8 cellular contexts compared by ENCODE assay signal in genomic region chr18:43271593-43272432, GRCh38. TPM values are rescaled to one million over a fixed set of nuclear protein-coding genes. Genes with fewer than 3 reads are reported as not detected.
DNase-seq lines count a peak whose midpoint lies in the region; ATAC-seq and TF ChIP-seq lines count a peak whose summit lies in the region.

No MANE protein-coding gene starts in this region.

- no peaks in the 10 kb centered on the region for H3K4me1 Mint-ChIP-seq in CD4-positive, CD25-positive, alpha-beta regulatory T cell
- H3K4me1 Mint-ChIP-seq in activated CD4-positive, alpha-beta memory T cell treated with anti-CD3 and anti-CD28 coated beads for 36 hours (ENCODE audit: low read depth): no peaks in the 10 kb centered on the region

- CTCF ChIA-PET in activated CD4-positive, alpha-beta memory T cell treated with anti-CD3 and anti-CD28 coated beads for 36 hours (lab: Charles Lee): interaction anchor here (0.6 to 5.7 kb wide), 8 partner anchors 13 to 1218 kb away, joined by 3 to 86 read pairs (median 4); no protein-coding TSS in a partner anchor

- ATAC-seq in CD4-positive, CD25-positive, alpha-beta regulatory T cell (ENCODE audit: low read depth in 2 of 2): no peak
- ATAC-seq in GM18505 (IDR thresholded peaks at IDR 0.05; ENCODE audit: unreplicated experiment) (peak; percentile 78), HG02973 (IDR thresholded peaks at IDR 0.05; ENCODE audit: unreplicated experiment) (peak; percentile 82), right lobe of liver (peak; percentile 54 to 78 (median 74)), omental fat pad (ENCODE audit: low FRiP score) (no peak)

- WGBS in right lobe of liver (ENCODE audit: insufficient coverage, low coverage, low lambda C conversion rate, missing lambda C conversion rate): 17% methylated on average over 6 of the region's 6 CpGs

- H3K9me3 ChIP-seq in CD4-positive, CD25-positive, alpha-beta regulatory T cell (ENCODE audit: control insufficient read depth in 2 of 2, low read length in 2 of 2): no peaks in the 10 kb centered on the region
- H3K9me3 ChIP-seq in right lobe of liver: no peaks in the 10 kb centered on the region

- H3K9me3 Mint-ChIP-seq in CD4-positive, CD25-positive, alpha-beta regulatory T cell: no peaks in the 10 kb centered on the region
- H3K9me3 Mint-ChIP-seq in activated CD4-positive, alpha-beta memory T cell treated with anti-CD3 and anti-CD28 coated beads for 36 hours: no peaks in the 10 kb centered on the region

- no peaks in the 10 kb centered on the region for H3K36me3 Mint-ChIP-seq in CD4-positive, CD25-positive, alpha-beta regulatory T cell
- H3K36me3 Mint-ChIP-seq in activated CD4-positive, alpha-beta memory T cell treated with anti-CD3 and anti-CD28 coated beads for 36 hours: no peaks in the 10 kb centered on the region

- intact Hi-C loops in right lobe of liver (cut with DNase I): no loop called here
- intact Hi-C loops in activated CD4-positive, alpha-beta memory T cell treated with anti-CD3 and anti-CD28 coated beads for 36 hours (cut with micrococcal nuclease): loop anchor here (1.0 to 2.0 kb wide), 4 partner anchors 675 to 1219 kb away; no protein-coding TSS in a partner anchor

- H3K27ac ChIP-seq in CD4-positive, CD25-positive, alpha-beta regulatory T cell (ENCODE audit: insufficient read depth, low read length, poor library complexity, severe bottlenecking): no peak overlapping the region
- no peak overlapping the region for H3K27ac ChIP-seq in right lobe of liver

- DNase-seq in CD4-positive, CD25-positive, alpha-beta regulatory T cell: peak in 2 of 3 donors; percentile 21 to 60
- DNase-seq in NCI-H2227 treated with DMSO at 0.1 percent for 48 hours (lab: John Stamatoyannopoulos, UW) (peak; percentile 76), brain pericyte (ENCODE audit: low read depth, low spot score) (peak; percentile 7), right lobe of liver (no peak), omental fat pad (ENCODE audit: low spot score) (no peak)
- DNase-seq in activated CD4-positive, alpha-beta memory T cell treated with anti-CD3 and anti-CD28 coated beads for 36 hours: no peak

- H3K36me3 ChIP-seq in CD4-positive, CD25-positive, alpha-beta regulatory T cell (ENCODE audit: control insufficient read depth, insufficient read depth, low read length): no peaks in the 10 kb centered on the region
- H3K36me3 ChIP-seq in right lobe of liver: no peaks in the 10 kb centered on the region

- H3K27ac Mint-ChIP-seq in CD4-positive, CD25-positive, alpha-beta regulatory T cell: no peak overlapping the region
- no peak overlapping the region for H3K27ac Mint-ChIP-seq in activated CD4-positive, alpha-beta memory T cell treated with anti-CD3 and anti-CD28 coated beads for 36 hours

- POLR2A ChIA-PET in activated CD4-positive, alpha-beta memory T cell treated with anti-CD3 and anti-CD28 coated beads for 36 hours (lab: Charles Lee): no interaction called here

- no peak for TF ChIP-seq POLR2A in GM18505 (IDR thresholded peaks at IDR 0.05; ENCODE audit: borderline replicate concordance, extremely low read depth, insufficient read depth, insufficient read length)
- no peak for TF ChIP-seq POLR2A in right lobe of liver (IDR thresholded peaks at IDR 0.05)

- no peak overlapping the region for H3K4me3 ChIP-seq in CD4-positive, CD25-positive, alpha-beta regulatory T cell (ENCODE audit: low read depth, low read length)
- H3K4me3 ChIP-seq in right lobe of liver: no peak overlapping the region

- no peak overlapping the region for H3K4me3 Mint-ChIP-seq in CD4-positive, CD25-positive, alpha-beta regulatory T cell
- H3K4me3 Mint-ChIP-seq in activated CD4-positive, alpha-beta memory T cell treated with anti-CD3 and anti-CD28 coated beads for 36 hours: no peak overlapping the region

- no peaks in the 10 kb centered on the region for H3K4me1 ChIP-seq in CD4-positive, CD25-positive, alpha-beta regulatory T cell (ENCODE audit: control insufficient read depth, insufficient read depth, low read length, poor library complexity, severe bottlenecking)
- no peaks in the 10 kb centered on the region for H3K4me1 ChIP-seq in right lobe of liver

- peak; percentile 77 to 86 (median 84) for TF ChIP-seq CTCF in right lobe of liver (IDR thresholded peaks at IDR 0.05)
- peak in 1 of 3 donors; percentile 10 for TF ChIP-seq CTCF in omental fat pad (IDR thresholded peaks at IDR 0.05)

- no peaks in the 10 kb centered on the region for H3K27me3 ChIP-seq in CD4-positive, CD25-positive, alpha-beta regulatory T cell (ENCODE audit: control insufficient read depth, insufficient read depth, low read length)
- H3K27me3 ChIP-seq in right lobe of liver: no peaks in the 10 kb centered on the region

- peaks cover 8% of the 10 kb centered on the region for H3K27me3 Mint-ChIP-seq in CD4-positive, CD25-positive, alpha-beta regulatory T cell
- no peaks in the 10 kb centered on the region for H3K27me3 Mint-ChIP-seq in activated CD4-positive, alpha-beta memory T cell treated with anti-CD3 and anti-CD28 coated beads for 36 hours

RNA-seq across cellular contexts. Expression of gene SYT4, which starts 5.5 kb away (rescaled TPM):
- 1.7 TPM for total RNA-seq in CD4-positive, CD25-positive, alpha-beta regulatory T cell
- polyA plus RNA-seq in CD4-positive, CD25-positive, alpha-beta regulatory T cell: 1 to 10 TPM in 1 of 4 donors, under 1 TPM in 1, not detected in 2; 0.20 to 1.7 TPM
- not detected for total RNA-seq in right lobe of liver
- total RNA-seq in activated CD4-positive, alpha-beta memory T cell treated with anti-CD3 and anti-CD28 coated beads for 36 hours: not detected
- total RNA-seq in omental fat pad: 10 to 100 TPM in 2 of 4 donors, 1 to 10 TPM in 1, not detected in 1; 3.2 to 18.5 (median 18.4) TPM

Comparison
In these comparisons a context has a peak if more than half of its experiments do, and no peak if none do; other contexts are left out.
1. ATAC-seq: peak in GM18505 (single experiment), HG02973 (single experiment) and right lobe of liver (4 of 4); none in CD4-positive, CD25-positive, alpha-beta regulatory T cell (0 of 2) and omental fat pad (single experiment).
2. DNase-seq: peak in CD4-positive, CD25-positive, alpha-beta regulatory T cell (2 of 3), NCI-H2227 treated with DMSO at 0.1 percent for 48 hours (single experiment) and brain pericyte (single experiment); none in right lobe of liver (0 of 3), activated CD4-positive, alpha-beta memory T cell treated with anti-CD3 and anti-CD28 coated beads for 36 hours (single experiment) and omental fat pad (single experiment).